In genomic region chr20:2387180-2387577, GRCh38 we compare ENCODE assay signal across 8 cellular contexts. TPM values are rescaled to one million over a fixed set of nuclear protein-coding genes. Genes with fewer than 3 reads are reported as not detected.
DNase-seq lines count a peak whose midpoint lies in the region; ATAC-seq and TF ChIP-seq lines count a peak whose summit lies in the region.

No MANE protein-coding gene starts in this region.

- ATAC-seq in HG03432 (IDR thresholded peaks at IDR 0.05; ENCODE audit: unreplicated experiment) (no peak), GM21390 (IDR thresholded peaks at IDR 0.05; ENCODE audit: unreplicated experiment) (no peak)

- H3K9me3 ChIP-seq in testis, result no peaks in the 10 kb centered on the region

- peak in 1 of 3 experiments; percentile 40 for TF ChIP-seq CTCF in testis (IDR thresholded peaks at IDR 0.05)

- intact Hi-C loops in testis (cut with DNase I; ENCODE audit: low total_unique reads), result no loop called here

- 52 to 65% methylated on average over 2 of the region's 2 CpGs for WGBS in testis, 2 donors

- H3K27ac ChIP-seq in testis, result no peak overlapping the region

- no peak for TF ChIP-seq POLR2A in testis (IDR thresholded peaks at IDR 0.05)

- H3K36me3 ChIP-seq in testis (ENCODE audit: low read depth, missing control alignments), result no peaks in the 10 kb centered on the region

- DNase-seq in stimulated activated naive CD4-positive, alpha-beta T cell treated with Interleukin-2 at 50 U/mL for 16 hours (lab: John Stamatoyannopoulos, UW), result peak; percentile 6
- DNase-seq in stimulated activated naive CD4-positive, alpha-beta T cell (lab: John Stamatoyannopoulos, UW), result no peak
- DNase-seq in NCI-H2171 treated with DMSO at 0.1 percent for 48 hours (lab: John Stamatoyannopoulos, UW) (peak; percentile 74), activated T-cell treated with anti-CD3 and anti-CD28 coated beads for 4 hours (peak; percentile 16), iPS-NIHi7 (ENCODE audit: extremely low spot score) (peak; percentile 88), testis (peak; percentile 44)

- H3K27me3 ChIP-seq in testis, result no peaks in the 10 kb centered on the region

- no peak overlapping the region for H3K4me3 ChIP-seq in testis

- H3K4me1 ChIP-seq in testis, result no peaks in the 10 kb centered on the region

RNA-seq across cellular contexts. Expression of gene TGM6, which starts 6.5 kb away (rescaled TPM):
- not detected for total RNA-seq in testis
- polyA plus RNA-seq in testis (ENCODE audit: insufficient read depth, low read depth, low replicate concordance), result not detected

Comparison
In these comparisons a context has a peak if more than half of its experiments do, and no peak if none do; other contexts are left out.
1. DNase-seq: peak in stimulated activated naive CD4-positive, alpha-beta T cell treated with Interleukin-2 at 50 U/mL for 16 hours (single experiment), NCI-H2171 treated with DMSO at 0.1 percent for 48 hours (single experiment), activated T-cell treated with anti-CD3 and anti-CD28 coated beads for 4 hours (single experiment), iPS-NIHi7 (single experiment) and testis (single experiment); none in stimulated activated naive CD4-positive, alpha-beta T cell (0 of 6).